Comparison of ENCODE assay signal across 7 cellular contexts in the genomic region with DNA sequence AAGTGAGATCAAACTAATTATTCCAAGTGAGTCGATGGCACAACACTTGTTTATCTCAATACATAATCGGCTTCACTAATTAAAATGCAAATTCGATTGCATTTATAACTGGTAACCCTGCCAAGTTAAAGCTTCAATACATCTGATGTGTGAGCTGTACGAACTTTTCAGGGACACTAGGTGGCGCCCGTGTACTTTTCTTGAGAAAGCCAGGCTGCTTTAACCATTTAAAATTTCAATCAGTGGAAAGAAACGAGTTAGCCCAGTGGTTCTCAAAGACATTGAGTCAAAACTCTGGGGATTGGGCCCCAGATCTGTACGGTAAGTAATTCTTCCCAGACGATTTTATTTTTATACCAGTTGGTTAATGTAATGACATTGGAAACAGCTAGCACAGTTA.
DNase-seq lines count a peak whose midpoint lies in the region; ATAC-seq and TF ChIP-seq lines count a peak whose summit lies in the region.

No MANE protein-coding gene starts in this region.

- H3K9me3 Mint-ChIP-seq in effector memory CD8-positive, alpha-beta T cell = no peaks in the 10 kb centered on the region
- H3K9me3 Mint-ChIP-seq in stimulated activated effector memory CD8-positive, alpha-beta T cell treated with anti-CD3 and anti-CD28 coated beads, Interleukin-12 subunit alpha, Interleukin-12 subunit beta, amount 100 ng/mL, for 72 hours = no peaks in the 10 kb centered on the region

- peak; percentile 85 for DNase-seq in NCI-H526 treated with DMSO at 0.1 percent for 48 hours (lab: John Stamatoyannopoulos, UW)
- DNase-seq in activated CD4-positive, alpha-beta T cell treated with anti-CD3 and anti-CD28 coated beads, Interleukin-2, amount 50 U/mL, for 1 hour = peak; percentile 28
- peak; percentile 3 to 17 (median 10) for DNase-seq in effector memory CD8-positive, alpha-beta T cell
- peak; percentile 69 for DNase-seq in midbrain (lab: John Stamatoyannopoulos, UW)
- DNase-seq in stimulated activated effector memory CD8-positive, alpha-beta T cell treated with anti-CD3 and anti-CD28 coated beads, Interleukin-12 subunit alpha, Interleukin-12 subunit beta, amount 100 ng/mL, for 72 hours (ENCODE audit: low spot score in 2 of 2) = peak; percentile 3 to 51

- no peak overlapping the region for H3K27ac Mint-ChIP-seq in effector memory CD8-positive, alpha-beta T cell
- no peak overlapping the region for H3K27ac Mint-ChIP-seq in stimulated activated effector memory CD8-positive, alpha-beta T cell treated with anti-CD3 and anti-CD28 coated beads, Interleukin-12 subunit alpha, Interleukin-12 subunit beta, amount 100 ng/mL, for 72 hours

- ATAC-seq in HG03521 (IDR thresholded peaks at IDR 0.05; ENCODE audit: unreplicated experiment) = peak; percentile 37
- peak; percentile 35 for ATAC-seq in effector memory CD8-positive, alpha-beta T cell (replicated peaks)
- peak; percentile 52 for ATAC-seq in stimulated activated effector memory CD8-positive, alpha-beta T cell treated with anti-CD3 and anti-CD28 coated beads, Interleukin-12 subunit alpha, Interleukin-12 subunit beta, amount 100 ng/mL, for 72 hours

- no peaks in the 10 kb centered on the region for H3K36me3 Mint-ChIP-seq in effector memory CD8-positive, alpha-beta T cell (ENCODE audit: insufficient read depth)
- H3K36me3 Mint-ChIP-seq in stimulated activated effector memory CD8-positive, alpha-beta T cell treated with anti-CD3 and anti-CD28 coated beads, Interleukin-12 subunit alpha, Interleukin-12 subunit beta, amount 100 ng/mL, for 72 hours = no peaks in the 10 kb centered on the region

- no peaks in the 10 kb centered on the region for H3K4me1 Mint-ChIP-seq in effector memory CD8-positive, alpha-beta T cell (ENCODE audit: low read depth in 2 of 2)
- no peaks in the 10 kb centered on the region for H3K4me1 Mint-ChIP-seq in stimulated activated effector memory CD8-positive, alpha-beta T cell treated with anti-CD3 and anti-CD28 coated beads, Interleukin-12 subunit alpha, Interleukin-12 subunit beta, amount 100 ng/mL, for 72 hours

- no peak overlapping the region for H3K4me3 Mint-ChIP-seq in effector memory CD8-positive, alpha-beta T cell
- no peak overlapping the region for H3K4me3 Mint-ChIP-seq in stimulated activated effector memory CD8-positive, alpha-beta T cell treated with anti-CD3 and anti-CD28 coated beads, Interleukin-12 subunit alpha, Interleukin-12 subunit beta, amount 100 ng/mL, for 72 hours

- peaks cover 5 to 14% of the 10 kb centered on the region in 2 donors for H3K27me3 Mint-ChIP-seq in effector memory CD8-positive, alpha-beta T cell

- TF ChIP-seq CTCF in GM12874 (IDR thresholded peaks at IDR 0.05; ENCODE audit: insufficient read depth, low read depth, low read length) = peak; percentile 65

Comparison
In these comparisons a context has a peak if more than half of its experiments do, and no peak if none do; other contexts are left out.
1. Peak in every context shown above with its lines: DNase-seq and ATAC-seq.
2. DNase-seq: peak in every context shown above with its lines; median percentile 85 in NCI-H526 treated with DMSO at 0.1 percent for 48 hours; 69 in midbrain; 28 in activated CD4-positive, alpha-beta T cell treated with anti-CD3 and anti-CD28 coated beads, Interleukin-2, amount 50 U/mL, for 1 hour; 27 in stimulated activated effector memory CD8-positive, alpha-beta T cell treated with anti-CD3 and anti-CD28 coated beads, Interleukin-12 subunit alpha, Interleukin-12 subunit beta, amount 100 ng/mL, for 72 hours; 10 in effector memory CD8-positive, alpha-beta T cell.